Comparison of ENCODE assay signal across 9 cellular contexts in the genomic region with DNA sequence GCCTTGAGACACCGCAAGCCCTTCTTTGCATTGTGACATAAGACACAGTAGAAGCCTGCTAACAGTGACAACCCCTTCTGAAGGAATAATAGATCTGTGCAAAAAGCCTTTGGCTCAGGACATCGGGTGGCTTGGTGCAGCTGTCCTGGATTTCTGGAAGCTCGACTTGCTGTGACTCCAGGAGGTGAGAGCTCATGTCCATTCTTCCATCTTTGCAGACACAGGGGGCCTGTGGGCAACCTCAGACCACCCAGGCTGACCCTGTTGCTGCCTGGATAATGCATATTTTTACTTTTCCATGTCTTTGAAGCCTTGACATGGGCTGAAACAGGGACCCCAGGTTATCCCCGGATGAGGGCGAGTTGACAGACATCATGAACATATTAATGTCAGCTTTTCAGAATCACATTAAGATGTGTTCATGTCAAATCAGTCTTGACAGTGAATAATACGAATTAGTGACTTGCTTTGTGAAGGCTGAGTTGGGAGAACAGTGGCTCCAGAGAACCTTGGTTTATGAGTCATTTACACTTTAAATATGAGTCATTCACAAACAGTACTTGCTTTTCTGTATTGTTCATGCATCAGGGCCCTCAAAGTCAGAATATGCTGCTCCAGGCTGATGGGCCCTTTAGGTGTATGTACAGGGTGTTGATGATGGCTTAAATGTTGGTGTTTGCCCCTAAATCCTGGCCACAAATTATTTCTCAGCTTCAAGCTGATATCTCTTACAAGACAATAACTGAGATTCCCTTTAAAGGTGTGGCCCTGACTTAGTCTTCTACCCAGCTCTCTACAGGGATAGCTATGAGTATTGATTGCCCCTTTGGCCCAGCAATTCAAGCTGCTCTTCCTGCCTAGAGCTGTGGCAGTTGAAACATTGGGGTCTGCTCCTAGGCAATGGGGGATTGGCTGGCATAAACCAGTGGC.
DNase-seq lines count a peak whose midpoint lies in the region; ATAC-seq and TF ChIP-seq lines count a peak whose summit lies in the region.
"Had no signal": no experiment of that assay in that cellular context is flagged by ENCODE, and none has a peak within 500 bp of the region (broad histone marks: within the 10 kb centered on the region; RNA-seq: fewer than 3 reads in every experiment).

No MANE protein-coding gene starts in this region.

- peaks cover 0 to 5% (median 0%) of the 10 kb centered on the region in 7 donors for H3K4me1 Mint-ChIP-seq in naive thymus-derived CD4-positive, alpha-beta T cell

- CTCF ChIA-PET in naive thymus-derived CD4-positive, alpha-beta T cell (lab: Charles Lee) = no interaction called here

- H3K4me3 ChIP-seq in MG63 = no peak overlapping the region
- no peak overlapping the region for H3K4me3 ChIP-seq in ovary
- H3K4me3 ChIP-seq in naive thymus-derived CD4-positive, alpha-beta T cell (ENCODE audit: low read length) = no peak overlapping the region
- no peak overlapping the region for H3K4me3 ChIP-seq in sigmoid colon

- H3K27me3 ChIP-seq in MG63 (no peaks in the 10 kb centered on the region), ovary (no peaks in the 10 kb centered on the region), sigmoid colon (no peaks in the 10 kb centered on the region)
- no peaks in the 10 kb centered on the region for H3K27me3 ChIP-seq in naive thymus-derived CD4-positive, alpha-beta T cell (ENCODE audit: control insufficient read depth in 2 of 2, insufficient read depth in 2 of 2, low read length in 2 of 2)

- H3K27ac ChIP-seq in ovary (no peak overlapping the region), sigmoid colon (no peak overlapping the region)
- H3K27ac ChIP-seq in naive thymus-derived CD4-positive, alpha-beta T cell (ENCODE audit: low read depth, low read length) = no peak overlapping the region

- H3K4me3 Mint-ChIP-seq in naive thymus-derived CD4-positive, alpha-beta T cell = no peak overlapping the region
- H3K4me3 Mint-ChIP-seq: activated naive CD8-positive, alpha-beta T cell treated with anti-CD3 and anti-CD28 coated beads, Interleukin-2, amount 10 ng/mL, durations not matched to agents 7 days and 5 days had no signal

- TF ChIP-seq EP300 in ovary (IDR thresholded peaks at IDR 0.05) (no peak), sigmoid colon (IDR thresholded peaks at IDR 0.05) (no peak)

- H3K9me3 ChIP-seq in MG63 (peaks cover 9% of the 10 kb centered on the region), ovary (no peaks in the 10 kb centered on the region), sigmoid colon (peaks cover 0 to 2% (median 0%) of the 10 kb centered on the region in 4 donors)
- peaks cover 0 to 5% (median 0%) of the 10 kb centered on the region in 3 experiments for H3K9me3 ChIP-seq in naive thymus-derived CD4-positive, alpha-beta T cell (ENCODE audit: control insufficient read depth in 2 of 3, low read length in 3 of 3)

- 87 to 92% (median 90%) methylated on average over 6 of the region's 6 CpGs for WGBS in ovary, 3 donors
- 67 to 80% methylated on average over 6 of the region's 6 CpGs for WGBS in sigmoid colon, 2 donors

- ATAC-seq in GM21390 (IDR thresholded peaks at IDR 0.05; ENCODE audit: unreplicated experiment) = peak; percentile 97
- no peak for ATAC-seq in naive thymus-derived CD4-positive, alpha-beta T cell

- H3K36me3 Mint-ChIP-seq in naive thymus-derived CD4-positive, alpha-beta T cell = no peaks in the 10 kb centered on the region
- H3K36me3 Mint-ChIP-seq: activated naive CD8-positive, alpha-beta T cell treated with anti-CD3 and anti-CD28 coated beads, Interleukin-2, amount 10 ng/mL, durations not matched to agents 7 days and 5 days had no signal

- H3K27ac Mint-ChIP-seq in naive thymus-derived CD4-positive, alpha-beta T cell = no peak overlapping the region
- H3K27ac Mint-ChIP-seq: activated naive CD8-positive, alpha-beta T cell treated with anti-CD3 and anti-CD28 coated beads, Interleukin-2, amount 10 ng/mL, durations not matched to agents 7 days and 5 days had no signal

- no peaks in the 10 kb centered on the region for H3K4me1 ChIP-seq in ovary (ENCODE audit: insufficient read depth)
- no peaks in the 10 kb centered on the region for H3K4me1 ChIP-seq in naive thymus-derived CD4-positive, alpha-beta T cell (ENCODE audit: control insufficient read depth in 2 of 2, insufficient read depth in 2 of 2, low read length in 2 of 2)
- H3K4me1 ChIP-seq in sigmoid colon = no peaks in the 10 kb centered on the region

- POLR2A ChIA-PET in naive thymus-derived CD4-positive, alpha-beta T cell (lab: Charles Lee) = no interaction called here

- no peak for TF ChIP-seq POLR2A in ovary (IDR thresholded peaks at IDR 0.05)
- TF ChIP-seq POLR2A in sigmoid colon (IDR thresholded peaks at IDR 0.05) = no peak

- H3K9me3 Mint-ChIP-seq in naive thymus-derived CD4-positive, alpha-beta T cell = peaks cover 0 to 9% (median 5%) of the 10 kb centered on the region in 11 donors

- peak; percentile 82 for DNase-seq in DMS53 (lab: John Stamatoyannopoulos, UW)
- peak; percentile 23 for DNase-seq in MG63
- peak; percentile 20 for DNase-seq in glomerular endothelial cell (ENCODE audit: extremely low read depth, low read depth, low spot score)
- DNase-seq in hypothalamus (lab: John Stamatoyannopoulos, UW) = no peak
- DNase-seq in ovary = no peak
- no peak for DNase-seq in naive thymus-derived CD4-positive, alpha-beta T cell
- DNase-seq in sigmoid colon = no peak
- DNase-seq: activated naive CD8-positive, alpha-beta T cell treated with anti-CD3 and anti-CD28 coated beads, Interleukin-2, amount 10 ng/mL, durations not matched to agents 7 days and 5 days had no signal

- no peaks in the 10 kb centered on the region for H3K36me3 ChIP-seq in MG63
- no peaks in the 10 kb centered on the region for H3K36me3 ChIP-seq in ovary
- no peaks in the 10 kb centered on the region for H3K36me3 ChIP-seq in naive thymus-derived CD4-positive, alpha-beta T cell (ENCODE audit: control insufficient read depth in 2 of 3, insufficient read depth in 3 of 3, low read length in 3 of 3)
- no peaks in the 10 kb centered on the region for H3K36me3 ChIP-seq in sigmoid colon

- intact Hi-C loops in ovary (cut with DNase I) = no loop called here
- intact Hi-C loops in naive thymus-derived CD4-positive, alpha-beta T cell (cut with micrococcal nuclease) = no loop called here
- intact Hi-C loops in sigmoid colon (cut with DNase I) = no loop called here

- no peak for TF ChIP-seq CTCF in ovary (IDR thresholded peaks at IDR 0.05)
- no peak for TF ChIP-seq CTCF in sigmoid colon (IDR thresholded peaks at IDR 0.05)

- peaks cover 8 to 18% (median 12%) of the 10 kb centered on the region in 5 donors for H3K27me3 Mint-ChIP-seq in naive thymus-derived CD4-positive, alpha-beta T cell

Comparison
In these comparisons a context has a peak if more than half of its experiments do, and no peak if none do; other contexts are left out.
1. DNase-seq: peak in DMS53 (single experiment), MG63 (single experiment) and glomerular endothelial cell (single experiment); none in hypothalamus (0 of 51), ovary (0 of 5), naive thymus-derived CD4-positive, alpha-beta T cell (0 of 9) and sigmoid colon (single experiment).